In the genomic region with DNA sequence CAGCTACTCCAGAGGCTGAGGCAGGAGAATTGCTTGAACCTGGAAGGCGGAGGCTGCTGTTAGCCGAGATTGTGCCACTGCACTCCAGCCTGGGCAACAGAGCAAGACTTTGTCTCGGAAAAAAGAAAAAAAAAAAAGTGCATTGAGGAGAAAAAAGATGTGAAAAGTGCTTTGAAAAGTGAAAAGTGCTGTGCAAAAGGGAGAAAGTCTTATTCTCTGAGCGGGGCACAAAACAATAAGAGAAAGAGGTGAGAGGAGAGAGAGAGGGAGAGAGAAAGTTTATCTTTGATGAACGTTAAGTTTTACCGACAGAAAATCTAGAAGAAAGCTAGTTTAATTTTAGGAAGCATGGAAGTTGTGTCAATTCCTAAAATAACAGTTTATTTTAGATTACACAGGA, we compare ENCODE assay signal across 28 cellular contexts. TPM values are rescaled to one million over a fixed set of nuclear protein-coding genes. Genes with fewer than 3 reads are reported as not detected.
"Had no signal": no experiment of that assay in that cellular context is flagged by ENCODE, and none has a peak within 500 bp of the region (broad histone marks: within the 10 kb centered on the region; RNA-seq: fewer than 3 reads in every experiment).

No MANE protein-coding gene starts in this region.

- H3K4me1 ChIP-seq: pancreas, psoas muscle had no signal

- H3K36me3 Mint-ChIP-seq: activated naive CD4-positive, alpha-beta T cell treated with anti-CD3 and anti-CD28 coated beads, Interleukin-2, amount 50 U/mL, for 24 hours; natural killer cell had no signal

- H3K27me3 ChIP-seq: pancreas, right atrium auricular region, thyroid gland had no signal

- FAIRE-seq: colon, endothelial cell of umbilical vein, frontal cortex, pancreas had no signal

- H3K4me3 ChIP-seq: pancreas, psoas muscle, right atrium auricular region, thyroid gland had no signal

- H3K9me3 Mint-ChIP-seq: activated naive CD4-positive, alpha-beta T cell treated with anti-CD3 and anti-CD28 coated beads, Interleukin-2, amount 50 U/mL, for 24 hours; activated T-helper 1 cell treated with anti-CD3 and anti-CD28 coated beads, Interleukin-12 subunit alpha, Interleukin-12 subunit beta, Interleukin-2, Interleukin-4 antibody, amounts not matched to agents 30 ng/mL and 10 ng/mL and 1 ng/mL, durations not matched to agents 14 hours and 24 hours and 36 hours; natural killer cell; stimulated activated naive CD8-positive, alpha-beta T cell treated with anti-CD3 and anti-CD28 coated beads, Interleukin-15, Interleukin-2, amounts not matched to agents 100 ng/mL and 50 ng/mL, for 24 hours had no signal

- H3K27ac Mint-ChIP-seq: activated CD8-positive, alpha-beta T cell treated with anti-CD3 and anti-CD28 coated beads, Interleukin-2, amount 10 ng/mL, durations not matched to agents 7 days and 5 days; activated naive CD4-positive, alpha-beta T cell treated with anti-CD3 and anti-CD28 coated beads, Interleukin-2, amount 50 U/mL, for 24 hours; activated T-helper 1 cell treated with anti-CD3 and anti-CD28 coated beads, Interleukin-12 subunit alpha, Interleukin-12 subunit beta, Interleukin-2, Interleukin-4 antibody, amounts not matched to agents 30 ng/mL and 10 ng/mL and 1 ng/mL, durations not matched to agents 14 hours and 24 hours and 36 hours; natural killer cell; stimulated activated naive CD8-positive, alpha-beta T cell treated with anti-CD3 and anti-CD28 coated beads, Interleukin-15, Interleukin-2, amounts not matched to agents 100 ng/mL and 50 ng/mL, for 24 hours had no signal

- H3K36me3 ChIP-seq: brain microvascular endothelial cell, pancreas, right atrium auricular region, thyroid gland, WERI-Rb-1 had no signal

- DNase-seq: activated CD4-positive, alpha-beta T cell treated with anti-CD3 and anti-CD28 coated beads for 1 hour; activated CD4-positive, alpha-beta T cell treated with anti-CD3 and anti-CD28 coated beads, Interleukin-2, amount 50 U/mL, for 1 hour; activated CD8-positive, alpha-beta T cell treated with anti-CD3 and anti-CD28 coated beads, Interleukin-2, amount 10 ng/mL, durations not matched to agents 7 days and 5 days; activated gamma-delta T cell; aorta; brain microvascular endothelial cell; central memory CD4-positive, alpha-beta T cell; effector memory CD4-positive, alpha-beta T cell; hippocampal formation; midbrain; natural killer cell; pancreas; psoas muscle; stimulated activated CD4-positive, alpha-beta T cell treated with anti-CD3 and anti-CD28 coated beads, Interleukin-12 subunit alpha, Interleukin-12 subunit beta, amount 100 ng/mL, for 4 hours; stimulated activated CD4-positive, alpha-beta T cell treated with anti-CD3 and anti-CD28 coated beads, Interleukin-4, amount 100 ng/mL, for 4 hours; substantia nigra; T-helper 2 cell had no signal

- ATAC-seq: activated CD8-positive, alpha-beta T cell treated with anti-CD3 and anti-CD28 coated beads, Interleukin-2, amount 10 ng/mL, durations not matched to agents 7 days and 5 days; natural killer cell had no signal

- H3K9me3 ChIP-seq: pancreas, psoas muscle, right atrium auricular region, thyroid gland had no signal

- H3K4me3 Mint-ChIP-seq: activated CD8-positive, alpha-beta T cell treated with anti-CD3 and anti-CD28 coated beads, Interleukin-2, amount 10 ng/mL, durations not matched to agents 7 days and 5 days; activated naive CD4-positive, alpha-beta T cell treated with anti-CD3 and anti-CD28 coated beads, Interleukin-2, amount 50 U/mL, for 24 hours; activated T-helper 1 cell treated with anti-CD3 and anti-CD28 coated beads, Interleukin-12 subunit alpha, Interleukin-12 subunit beta, Interleukin-2, Interleukin-4 antibody, amounts not matched to agents 30 ng/mL and 10 ng/mL and 1 ng/mL, durations not matched to agents 14 hours and 24 hours and 36 hours; natural killer cell; stimulated activated naive CD8-positive, alpha-beta T cell treated with anti-CD3 and anti-CD28 coated beads, Interleukin-15, Interleukin-2, amounts not matched to agents 100 ng/mL and 50 ng/mL, for 24 hours had no signal

- H3K27ac ChIP-seq: brain microvascular endothelial cell, pancreas, psoas muscle, thyroid gland had no signal

RNA-seq across cellular contexts. Expression of a gene that starts 3.9 kb away (rescaled TPM):
- total RNA-seq: activated T-helper 1 cell treated with anti-CD3 and anti-CD28 coated beads, Interleukin-12 subunit alpha, Interleukin-12 subunit beta, Interleukin-2, Interleukin-4 antibody, amounts not matched to agents 30 ng/mL and 10 ng/mL and 1 ng/mL, durations not matched to agents 14 hours and 24 hours and 36 hours; dermis microvascular lymphatic vessel endothelial cell; endothelial cell of umbilical vein; esophagus mucosa had no signal
